8 cellular contexts compared by ENCODE assay signal in the genomic region with DNA sequence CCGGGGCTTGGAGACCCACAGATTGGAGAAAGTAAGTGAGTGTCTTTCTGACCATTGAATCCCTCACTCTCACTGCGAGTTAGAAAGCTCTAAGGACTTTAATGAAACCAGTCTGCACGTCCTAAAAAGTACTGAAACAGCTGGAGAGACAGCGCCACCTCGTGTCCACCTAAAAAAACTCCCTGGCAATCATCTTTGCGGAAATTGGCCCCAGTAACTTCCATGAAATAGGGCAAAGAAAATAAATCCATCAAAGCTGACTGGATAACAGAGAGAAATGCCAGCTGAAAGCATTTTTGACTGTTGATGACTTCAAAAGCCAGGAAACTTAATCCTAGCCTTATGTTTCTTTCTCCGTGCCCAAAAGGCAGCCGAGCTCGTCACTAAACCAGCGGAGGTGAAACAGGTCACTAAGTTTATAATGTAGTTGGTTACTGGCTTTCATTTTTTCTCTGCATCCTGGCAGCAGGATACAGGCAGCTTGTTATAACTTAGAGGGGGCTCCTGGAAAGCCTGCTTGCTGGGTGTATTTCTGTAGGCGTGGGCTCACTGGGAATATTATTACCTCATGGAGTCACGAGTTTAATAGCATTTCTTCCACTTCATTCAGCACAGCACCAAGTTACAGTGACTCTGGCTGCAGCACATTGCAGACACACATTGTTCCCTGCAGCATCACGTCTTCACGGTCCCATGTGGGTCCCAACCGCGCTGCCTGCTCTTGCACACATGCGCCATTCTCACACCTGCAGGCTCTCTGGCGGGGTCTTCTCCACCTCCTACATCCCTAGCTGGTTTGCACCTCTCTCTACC.
A peak's percentile ranks its signal among the peaks of the same experiment; 100 is the strongest.
DNase-seq lines count a peak whose midpoint lies in the region; ATAC-seq and TF ChIP-seq lines count a peak whose summit lies in the region.

No MANE protein-coding gene starts in this region.

- peaks cover 0 to 10% (median 0%) of the 10 kb centered on the region in 4 donors for H3K4me1 ChIP-seq in Peyer's patch
- no peaks in the 10 kb centered on the region for H3K4me1 ChIP-seq in parathyroid adenoma

- TF ChIP-seq POLR2A in Peyer's patch (IDR thresholded peaks at IDR 0.05): no peak

- H3K79me2 ChIP-seq in parathyroid adenoma: no peaks in the 10 kb centered on the region

- DNase-seq in G401 (ENCODE audit: low spot score): peak; percentile 95
- peak; percentile 22 to 79 (median 77) for DNase-seq in Peyer's patch
- DNase-seq in activated effector memory CD4-positive, alpha-beta T cell treated with Interleukin-2 at 50 U/mL for 16 hours: peak; percentile 16
- peak; percentile 29 for DNase-seq in germinal center (ENCODE audit: low spot score)
- DNase-seq in ureter (ENCODE audit: low spot score): peak; percentile 70

- peak overlapping the region; percentile 1 for H2AFZ ChIP-seq in parathyroid adenoma

- H3K4me3 ChIP-seq in Peyer's patch (peak overlapping the region in 2 of 4 donors; percentile 26 to 29), parathyroid adenoma (ENCODE audit: low read depth, low read length) (no peak overlapping the region)

- no peak for ATAC-seq in GM21526 (IDR thresholded peaks at IDR 0.05; ENCODE audit: low FRiP score, unreplicated experiment)

- peak overlapping the region in 1 of 4 donors; percentile 9 for H3K27ac ChIP-seq in Peyer's patch
- H3K27ac ChIP-seq in parathyroid adenoma: no peak overlapping the region

- H3K9ac ChIP-seq in parathyroid adenoma: no peak overlapping the region

- H3K27me3 ChIP-seq in Peyer's patch (no peaks in the 10 kb centered on the region), parathyroid adenoma (ENCODE audit: control insufficient read depth, insufficient read depth, low read length) (no peaks in the 10 kb centered on the region)

- H3K9me3 ChIP-seq in Peyer's patch: no peaks in the 10 kb centered on the region
- no peaks in the 10 kb centered on the region for H3K9me3 ChIP-seq in parathyroid adenoma (ENCODE audit: control insufficient read depth, low read length)

- in situ Hi-C loops in G401 (cut with HindIII; ENCODE audit: low sequenced_read_pairs): no loop called here

- peak overlapping the region; percentile 25 for H3K4me2 ChIP-seq in parathyroid adenoma (ENCODE audit: low read length)

- H3K36me3 ChIP-seq in Peyer's patch (no peaks in the 10 kb centered on the region), parathyroid adenoma (ENCODE audit: control insufficient read depth, insufficient read depth, low read length) (no peaks in the 10 kb centered on the region)

- TF ChIP-seq CTCF in LNCAP (IDR thresholded peaks at IDR 0.05) (peak; percentile 82), Peyer's patch (IDR thresholded peaks at IDR 0.05) (peak; percentile 29 to 88 (median 78)), parathyroid adenoma (IDR thresholded peaks at IDR 0.05) (peak; percentile 88)

Comparison
In these comparisons a context has a peak if more than half of its experiments do, and no peak if none do; other contexts are left out.
1. DNase-seq: peak in every context shown above with its lines; median percentile 95 in G401; 77 in Peyer's patch; 70 in ureter; 29 in germinal center; 16 in activated effector memory CD4-positive, alpha-beta T cell treated with Interleukin-2 at 50 U/mL for 16 hours.